Comparison of ENCODE assay signal across 10 cellular contexts in the genomic region with DNA sequence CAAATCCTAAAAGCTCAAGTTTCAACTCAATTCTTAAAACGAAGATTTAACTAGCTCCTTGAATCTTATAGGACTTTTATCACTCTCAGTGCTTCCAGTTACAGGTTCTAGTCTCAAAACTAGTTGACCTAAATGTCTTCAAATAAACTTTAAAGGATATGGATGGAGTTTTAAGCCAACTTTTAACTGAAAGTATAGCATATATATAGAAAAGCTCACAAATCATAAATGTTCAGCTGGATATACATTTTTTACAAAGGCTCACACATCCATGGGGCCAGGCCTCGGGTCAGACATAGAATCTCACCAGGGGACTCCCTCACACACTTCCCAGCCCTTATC. TPM values are rescaled to one million over a fixed set of nuclear protein-coding genes. Genes with fewer than 3 reads are reported as not detected.
DNase-seq lines count a peak whose midpoint lies in the region; ATAC-seq and TF ChIP-seq lines count a peak whose summit lies in the region.
"Had no signal": no experiment of that assay in that cellular context is flagged by ENCODE, and none has a peak within 500 bp of the region (broad histone marks: within the 10 kb centered on the region; RNA-seq: fewer than 3 reads in every experiment).

No MANE protein-coding gene starts in this region.

- no peak overlapping the region for H3K27ac Mint-ChIP-seq in effector memory CD8-positive, alpha-beta T cell
- H3K27ac Mint-ChIP-seq in neural progenitor cell = no peak overlapping the region

- no peak for ATAC-seq in effector memory CD8-positive, alpha-beta T cell (replicated peaks)
- ATAC-seq in GM21529 (IDR thresholded peaks at IDR 0.05; ENCODE audit: unreplicated experiment) (no peak), left lung (no peak)

- H4K20me1 ChIP-seq in PC-9 (ENCODE audit: insufficient read depth) (no peaks in the 10 kb centered on the region), neural progenitor cell (ENCODE audit: low read depth) (no peaks in the 10 kb centered on the region)

- CTCF ChIA-PET in PC-9 (lab: Charles Lee) (interaction anchor here (0.6 kb wide), 1 partner anchor 57 kb away, joined by 3 read pairs; no protein-coding TSS in a partner anchor), GM10248 (lab: Yijun Ruan, JAX) (interaction anchor here (0.6 to 4.3 kb wide), 65 partner anchors 9 to 1375 kb away, joined by 3 to 52 read pairs (median 4); a partner anchor contains a TSS)

- H3K4me3 ChIP-seq in PC-9 = peak overlapping the region; percentile 89; the same call in 1 of the 2 replicates
- H3K4me3 ChIP-seq in neural progenitor cell = no peak overlapping the region
- H3K4me3 ChIP-seq in left lung = peak overlapping the region in 1 of 2 donors; percentile 41

- no peak for DNase-seq in PC-9
- DNase-seq in effector memory CD8-positive, alpha-beta T cell = no peak
- DNase-seq in neural progenitor cell (ENCODE audit: low spot score) = no peak
- no peak for DNase-seq in stimulated activated CD4-positive, alpha-beta T cell treated with anti-CD3 and anti-CD28 coated beads, Interleukin-2, amount 100 ng/mL, for 48 hours
- DNase-seq in GM10248 (ENCODE audit: extremely low spot score) = no peak
- no peak for DNase-seq in left lung

- H3K9me3 ChIP-seq in ES-I3 (ENCODE audit: control insufficient read depth, insufficient read depth, low read length) = peaks cover 9% of the 10 kb centered on the region; the same call in 1 of the 2 replicates
- H3K9me3 ChIP-seq in PC-9 (ENCODE audit: insufficient read depth, low read depth) = peaks cover 10% of the 10 kb centered on the region; the same call in 1 of the 2 replicates
- H3K9me3 ChIP-seq in neural progenitor cell (ENCODE audit: low read depth) = no peaks in the 10 kb centered on the region
- H3K9me3 ChIP-seq in left lung = peaks cover 0 to 15% of the 10 kb centered on the region in 2 donors

- H3K4me2 ChIP-seq in PC-9 (peak overlapping the region; percentile 91), neural progenitor cell (peak overlapping the region; percentile 92)

- H3K79me2 ChIP-seq in PC-9 (ENCODE audit: low read depth) = no peaks in the 10 kb centered on the region
- H3K79me2 ChIP-seq in neural progenitor cell (ENCODE audit: low read depth) = no peaks in the 10 kb centered on the region

- peak; percentile 64 for TF ChIP-seq CTCF in PC-9 (conservative IDR thresholded peaks at IDR 0.05)
- no peak for TF ChIP-seq CTCF in neural progenitor cell (IDR thresholded peaks at IDR 0.05)
- no peak for TF ChIP-seq CTCF in GM10248 (IDR thresholded peaks at IDR 0.05; ENCODE audit: control extremely low read depth, extremely low read depth, low read depth, missing control alignments)
- no peak for TF ChIP-seq CTCF in left lung (IDR thresholded peaks at IDR 0.05)

- H2AFZ ChIP-seq in PC-9 (no peak overlapping the region; the same call in 1 of the 2 replicates), neural progenitor cell (replicated peaks) (no peak overlapping the region)

- H3K9me2 ChIP-seq in PC-9 (ENCODE audit: insufficient read depth) = no peaks in the 10 kb centered on the region

- peaks cover 79 to 94% of the 10 kb centered on the region in 2 donors for H3K27me3 Mint-ChIP-seq in effector memory CD8-positive, alpha-beta T cell
- H3K27me3 Mint-ChIP-seq in neural progenitor cell (ENCODE audit: insufficient read depth, low read depth) = peaks cover 21% of the 10 kb centered on the region

- peaks cover 3 to 12% of the 10 kb centered on the region in 2 donors for H3K4me1 Mint-ChIP-seq in effector memory CD8-positive, alpha-beta T cell (ENCODE audit: low read depth in 2 of 2)
- H3K4me1 Mint-ChIP-seq in neural progenitor cell = peaks cover 12% of the 10 kb centered on the region

- peak overlapping the region; percentile 65 to 78 for H3K4me3 Mint-ChIP-seq in effector memory CD8-positive, alpha-beta T cell
- peak overlapping the region; percentile 87 for H3K4me3 Mint-ChIP-seq in neural progenitor cell

- H3K27me3 ChIP-seq in PC-9 (ENCODE audit: insufficient read depth, low read depth) (peaks cover 33% of the 10 kb centered on the region; the same call in 1 of the 2 replicates), neural progenitor cell (peaks cover 33% of the 10 kb centered on the region), left lung (peaks cover 0 to 44% of the 10 kb centered on the region in 2 donors)

- H3F3A ChIP-seq in PC-9 (ENCODE audit: insufficient read depth, low read depth) (no peaks in the 10 kb centered on the region), neural progenitor cell (ENCODE audit: low read depth) (peaks cover 6% of the 10 kb centered on the region)

- POLR2A ChIA-PET in PC-9 (lab: Charles Lee; ENCODE audit: unreplicated experiment) = interaction anchor here (0.7 kb wide), 1 partner anchor 198 kb away, joined by 3 read pairs; no protein-coding TSS in a partner anchor
- POLR2A ChIA-PET in GM10248 (lab: Yijun Ruan, JAX) = no interaction called here

- H3K9me3 Mint-ChIP-seq in effector memory CD8-positive, alpha-beta T cell = peaks cover 6 to 17% of the 10 kb centered on the region in 2 donors
- H3K9me3 Mint-ChIP-seq in neural progenitor cell = peaks cover 23% of the 10 kb centered on the region

- intact Hi-C loops in PC-9 (cut with micrococcal nuclease; ENCODE audit: unreplicated experiment) = no loop called here
- intact Hi-C loops in left lung (cut with DNase I) = loop anchor here in 1 of 2 donors (5.0 kb wide), 1 partner anchor 149 kb away; no protein-coding TSS in a partner anchor

- H3K9ac ChIP-seq in ES-I3 (ENCODE audit: low read depth, low read length) (peak overlapping the region; percentile 81; the same call in 1 of the 2 replicates), neural progenitor cell (no peak overlapping the region)

- BruUV-seq in PC-9 (replicated peaks; lab: Mats Ljungman, UMichigan) = no TSS peak

- H3K27ac ChIP-seq in PC-9 = no peak overlapping the region
- H3K27ac ChIP-seq in neural progenitor cell = no peak overlapping the region
- no peak overlapping the region for H3K27ac ChIP-seq in left lung
- H3K27ac ChIP-seq: cardiac muscle cell, foreskin keratinocyte had no signal

- H3K36me3 ChIP-seq in ES-I3 (ENCODE audit: insufficient read depth, low read length) (no peaks in the 10 kb centered on the region), PC-9 (ENCODE audit: low read depth) (no peaks in the 10 kb centered on the region), neural progenitor cell (no peaks in the 10 kb centered on the region), left lung (no peaks in the 10 kb centered on the region)
- H3K36me3 ChIP-seq: cardiac muscle cell had no signal

- H3K36me3 Mint-ChIP-seq in effector memory CD8-positive, alpha-beta T cell (ENCODE audit: insufficient read depth) = peaks cover 6% of the 10 kb centered on the region
- H3K36me3 Mint-ChIP-seq in neural progenitor cell = no peaks in the 10 kb centered on the region

- H3K4me1 ChIP-seq in ES-I3 (ENCODE audit: insufficient read depth, low read length) (peaks cover 15% of the 10 kb centered on the region), PC-9 (replicated peaks; ENCODE audit: insufficient read depth) (no peaks in the 10 kb centered on the region), neural progenitor cell (peaks cover 14% of the 10 kb centered on the region), left lung (peaks cover 4 to 8% of the 10 kb centered on the region in 2 donors)
- H3K4me1 ChIP-seq: foreskin keratinocyte had no signal

RNA-seq across cellular contexts. Expression of a gene that starts 47.1 kb away (rescaled TPM):
- 37.0 and 38.5 TPM in 2 replicates for total RNA-seq in PC-9 (2021)
- 58.9 and 64.6 TPM in 2 replicates for total RNA-seq in neural progenitor cell (ENCODE audit: low replicate concordance)
- 10 to 100 TPM; 52.8 to 54.0 TPM for total RNA-seq in left lung
